In the genomic region with DNA sequence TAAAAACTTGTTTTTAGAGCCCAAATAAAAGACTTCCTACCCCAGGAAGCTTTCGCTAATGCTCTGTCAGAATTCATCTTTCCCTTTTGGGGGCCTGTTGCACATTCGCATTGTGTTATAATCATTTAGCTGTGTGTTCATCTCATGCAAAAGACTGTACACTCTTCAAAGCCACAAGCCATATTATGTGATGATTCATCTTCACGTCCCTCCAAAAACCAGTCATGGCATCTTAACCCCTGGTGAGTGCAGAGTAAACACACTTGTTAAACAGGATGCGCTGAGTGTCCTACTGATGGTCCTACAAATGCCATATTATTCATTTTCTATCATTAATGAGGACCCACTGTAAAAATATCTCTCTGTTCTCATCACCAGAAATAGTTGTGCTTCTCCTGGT, we compare ENCODE assay signal across 14 cellular contexts.
DNase-seq lines count a peak whose midpoint lies in the region; ATAC-seq and TF ChIP-seq lines count a peak whose summit lies in the region.
"Had no signal": no experiment of that assay in that cellular context is flagged by ENCODE, and none has a peak within 500 bp of the region (broad histone marks: within the 10 kb centered on the region; RNA-seq: fewer than 3 reads in every experiment).

No MANE protein-coding gene starts in this region.

- H3K27ac Mint-ChIP-seq in natural killer cell = no peak overlapping the region
- H3K27ac Mint-ChIP-seq: immature natural killer cell had no signal

- H3K36me3 ChIP-seq in BJ (ENCODE audit: control insufficient read depth, insufficient read depth, low read length) = no peaks in the 10 kb centered on the region

- H3K36me3 Mint-ChIP-seq in natural killer cell = no peaks in the 10 kb centered on the region
- H3K36me3 Mint-ChIP-seq: immature natural killer cell had no signal

- H3K27me3 Mint-ChIP-seq in natural killer cell (ENCODE audit: low read depth in 2 of 2) = peaks cover 0 to 4% of the 10 kb centered on the region in 2 donors

- CTCF ChIA-PET in BJ (lab: Yijun Ruan, JAX) = interaction anchor here (1.0 kb wide), 1 partner anchor 21 kb away, joined by 3 read pairs; no protein-coding TSS in a partner anchor

- intact Hi-C loops in natural killer cell (cut with micrococcal nuclease) = no loop called here

- no peak overlapping the region for H3K4me3 ChIP-seq in BJ (ENCODE audit: low read depth, low read length)
- H3K4me3 ChIP-seq: esophagus muscularis mucosa had no signal

- POLR2A ChIA-PET in BJ (lab: Charles Lee) = interaction anchor here (0.6 kb wide), 1 partner anchor 26 kb away, joined by 3 read pairs; no protein-coding TSS in a partner anchor

- peak; percentile 79 for DNase-seq in BJ (ENCODE audit: low read depth)
- DNase-seq in HCEC 1CT = peak; percentile 84
- DNase-seq in foreskin melanocyte = peak; percentile 76
- no peak for DNase-seq in natural killer cell
- DNase-seq in stimulated activated CD8-positive, alpha-beta memory T cell treated with anti-CD3 and anti-CD28 coated beads, Interleukin-4, amount 100 ng/mL, for 48 hours = no peak
- DNase-seq: cerebellar nuclear complex, immature natural killer cell, NCI-H1930, right cardiac atrium, substantia nigra had no signal

- ATAC-seq in SK-N-SH treated with all-trans-retinoic acid at 6 μM for 48 hours (peak; percentile 48), HG03108 (IDR thresholded peaks at IDR 0.05; ENCODE audit: unreplicated experiment) (no peak), HG03025 (IDR thresholded peaks at IDR 0.05; ENCODE audit: low FRiP score, unreplicated experiment) (no peak), natural killer cell (no peak)
- ATAC-seq: right cardiac atrium had no signal

- no peak overlapping the region for H3K4me3 Mint-ChIP-seq in natural killer cell
- H3K4me3 Mint-ChIP-seq: immature natural killer cell had no signal

- TF ChIP-seq CTCF in BJ (IDR thresholded peaks at IDR 0.05; ENCODE audit: insufficient read depth, low read depth, low read length) (no peak), natural killer cell (IDR thresholded peaks at IDR 0.05) (no peak)

- no peaks in the 10 kb centered on the region for H3K27me3 ChIP-seq in BJ (ENCODE audit: control insufficient read depth, insufficient read depth, low read length)
- H3K27me3 ChIP-seq: esophagus muscularis mucosa had no signal

- H3K4me1 Mint-ChIP-seq in natural killer cell = no peaks in the 10 kb centered on the region
- H3K4me1 Mint-ChIP-seq: immature natural killer cell had no signal

- peaks cover 0 to 2% of the 10 kb centered on the region in 2 donors for H3K9me3 Mint-ChIP-seq in natural killer cell

TF ChIP-seq in SK-N-SH treated with all-trans-retinoic acid at 6 μM for 48 hours, 23 proteins besides CTCF, POLR2A, EP300 and RAD21:
- no peak for TF ChIP-seq CSDC2 (CRISPR knock-in tag; IDR thresholded peaks at IDR 0.05)
- TF ChIP-seq, protein P1, sequence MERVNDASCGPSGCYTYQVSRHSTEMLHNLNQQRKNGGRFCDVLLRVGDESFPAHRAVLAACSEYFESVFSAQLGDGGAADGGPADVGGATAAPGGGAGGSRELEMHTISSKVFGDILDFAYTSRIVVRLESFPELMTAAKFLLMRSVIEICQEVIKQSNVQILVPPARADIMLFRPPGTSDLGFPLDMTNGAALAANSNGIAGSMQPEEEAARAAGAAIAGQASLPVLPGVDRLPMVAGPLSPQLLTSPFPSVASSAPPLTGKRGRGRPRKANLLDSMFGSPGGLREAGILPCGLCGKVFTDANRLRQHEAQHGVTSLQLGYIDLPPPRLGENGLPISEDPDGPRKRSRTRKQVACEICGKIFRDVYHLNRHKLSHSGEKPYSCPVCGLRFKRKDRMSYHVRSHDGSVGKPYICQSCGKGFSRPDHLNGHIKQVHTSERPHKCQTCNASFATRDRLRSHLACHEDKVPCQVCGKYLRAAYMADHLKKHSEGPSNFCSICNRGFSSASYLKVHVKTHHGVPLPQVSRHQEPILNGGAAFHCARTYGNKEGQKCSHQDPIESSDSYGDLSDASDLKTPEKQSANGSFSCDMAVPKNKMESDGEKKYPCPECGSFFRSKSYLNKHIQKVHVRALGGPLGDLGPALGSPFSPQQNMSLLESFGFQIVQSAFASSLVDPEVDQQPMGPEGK (CRISPR knock-in tag; IDR thresholded peaks at IDR 0.05; ENCODE audit: borderline replicate concordance) = no peak
- no peak for TF ChIP-seq ZFP3 (CRISPR knock-in tag; IDR thresholded peaks at IDR 0.05)
TF ChIP-seq in SK-N-SH treated with all-trans-retinoic acid at 6 μM for 48 hours: peak in this region for 0.

Comparison
In these comparisons a context has a peak if more than half of its experiments do, and no peak if none do; other contexts are left out.
1. DNase-seq: peak in BJ (single experiment), HCEC 1CT (single experiment) and foreskin melanocyte (single experiment); none in natural killer cell (single experiment) and stimulated activated CD8-positive, alpha-beta memory T cell treated with anti-CD3 and anti-CD28 coated beads, Interleukin-4, amount 100 ng/mL, for 48 hours (single experiment).